Comparison of ENCODE assay signal across 26 cellular contexts in genomic region chr1:179589524-179589923, GRCh38. TPM values are rescaled to one million over a fixed set of nuclear protein-coding genes. Genes with fewer than 3 reads are reported as not detected.
DNase-seq lines count a peak whose midpoint lies in the region; ATAC-seq and TF ChIP-seq lines count a peak whose summit lies in the region.
"Had no signal": no experiment of that assay in that cellular context is flagged by ENCODE, and none has a peak within 500 bp of the region (broad histone marks: within the 10 kb centered on the region; RNA-seq: fewer than 3 reads in every experiment).

No MANE protein-coding gene starts in this region.

- no peak overlapping the region for H3K27ac ChIP-seq in SK-N-SH (ENCODE audit: low read depth in 2 of 2, low read length in 1 of 2)
- H3K27ac ChIP-seq: BLaER1, SJCRH30 had no signal

- no peaks in the 10 kb centered on the region for H3F3A ChIP-seq in SK-N-SH (replicated peaks; ENCODE audit: insufficient read depth)

- ATAC-seq in GM18858 (IDR thresholded peaks at IDR 0.05; ENCODE audit: unreplicated experiment) (no peak), GM19463 (IDR thresholded peaks at IDR 0.05; ENCODE audit: unreplicated experiment) (no peak), left ventricle myocardium superior (no peak)
- ATAC-seq: HCT116, Right ventricle myocardium inferior had no signal

- H3K9me3 ChIP-seq in SK-N-SH: no peaks in the 10 kb centered on the region
- H3K9me3 ChIP-seq: MG63, SJCRH30 had no signal

- no peaks in the 10 kb centered on the region; the same call in 1 of the 2 replicates for H3K27me3 ChIP-seq in SK-N-SH (ENCODE audit: insufficient read depth)
- H3K27me3 ChIP-seq: BLaER1, SJCRH30 had no signal

- H3K79me2 ChIP-seq in SK-N-SH (ENCODE audit: insufficient read depth): no peaks in the 10 kb centered on the region

- CTCF ChIA-PET in SK-N-SH (lab: Yijun Ruan, JAX): no interaction called here

- POLR2A ChIA-PET in SK-N-SH (lab: Yijun Ruan, JAX): no interaction called here

- no peak overlapping the region for H2AFZ ChIP-seq in SK-N-SH (ENCODE audit: low read depth)

- intact Hi-C loops in left ventricle myocardium superior (cut with micrococcal nuclease): no loop called here

- no peak overlapping the region for H3K4me2 ChIP-seq in SK-N-SH
- H3K4me2 ChIP-seq: BLaER1 had no signal

- no peaks in the 10 kb centered on the region for H3K36me3 ChIP-seq in SK-N-SH (replicated peaks in 1 of 2; ENCODE audit: control insufficient read depth in 1 of 2, insufficient read depth in 2 of 2, low read length in 1 of 2)
- H3K36me3 ChIP-seq: BLaER1, MG63, SJCRH30 had no signal

- H3K9me2 ChIP-seq in SK-N-SH: no peaks in the 10 kb centered on the region

- TF ChIP-seq CTCF in epithelial cell of proximal tubule (conservative IDR thresholded peaks at IDR 0.05; ENCODE audit: low read depth, low read length) (no peak), SK-N-SH (IDR thresholded peaks at IDR 0.05) (no peak)

- TF ChIP-seq EP300 in SK-N-SH (IDR thresholded peaks at IDR 0.05; ENCODE audit: borderline replicate concordance in 1 of 2, low read depth in 1 of 2, low read length in 1 of 2): no peak

- DNase-seq in NCI-H82 (lab: John Stamatoyannopoulos, UW) (peak; percentile 36), NCI-H82 treated with DMSO at 0.1 percent for 48 hours (lab: John Stamatoyannopoulos, UW; ENCODE audit: unreplicated experiment) (no peak), epithelial cell of proximal tubule (ENCODE audit: low read depth) (peak; percentile 59), kidney tubule cell (ENCODE audit: low spot score) (peak; percentile 88), left ventricle myocardium superior (no peak), SK-N-SH (no peak)
- DNase-seq: 8988T; CD4-positive, CD25-positive, alpha-beta regulatory T cell; KBM-7; MG63; NCI-H1048; NCI-H1417 treated with DMSO at 0.1 percent for 48 hours; NCI-H1694 treated with DMSO at 0.1 percent for 48 hours; NCI-H2081 treated with DMSO at 0.1 percent for 48 hours; NCI-H2171; NCI-H345; NCI-H510A treated with DMSO at 0.1 percent for 48 hours; SJCRH30 had no signal

- no peak overlapping the region for H3K9ac ChIP-seq in SK-N-SH
- H3K9ac ChIP-seq: BLaER1 had no signal

- TF ChIP-seq RAD21 in SK-N-SH (IDR thresholded peaks at IDR 0.05; ENCODE audit: low read length): no peak

- no peaks in the 10 kb centered on the region; a peak in 2 of 4 replicates for H3K4me1 ChIP-seq in SK-N-SH (ENCODE audit: control insufficient read depth in 1 of 2, insufficient read depth in 2 of 2, low read depth in 1 of 2, low read length in 1 of 2)
- H3K4me1 ChIP-seq: BLaER1, SJCRH30 had no signal

- WGBS in SK-N-SH (ENCODE audit: low lambda C conversion rate): 89% methylated on average over 4 of the region's 4 CpGs

- H4K20me1 ChIP-seq in SK-N-SH (ENCODE audit: insufficient read depth): no peaks in the 10 kb centered on the region
- H4K20me1 ChIP-seq: BLaER1 had no signal

- H3K4me3 ChIP-seq in epithelial cell of proximal tubule (ENCODE audit: low read depth, low read length) (no peak overlapping the region), SK-N-SH (ENCODE audit: low read depth in 2 of 2, low read length in 1 of 2) (no peak overlapping the region)
- H3K4me3 ChIP-seq: BLaER1, MG63, SJCRH30 had no signal

TF ChIP-seq in SK-N-SH, 30 proteins besides CTCF, POLR2A, EP300 and RAD21:
- TF ChIP-seq JUND (IDR thresholded peaks at IDR 0.05) (no peak), FOXM1 (IDR thresholded peaks at IDR 0.05; ENCODE audit: low read depth) (no peak), GABPA (IDR thresholded peaks at IDR 0.05; ENCODE audit: low read depth) (no peak), TEAD4 (IDR thresholded peaks at IDR 0.05; ENCODE audit: borderline replicate concordance, insufficient read depth) (no peak), FOSL2 (IDR thresholded peaks at IDR 0.05; ENCODE audit: borderline replicate concordance, low read depth) (no peak), TCF12 (IDR thresholded peaks at IDR 0.05) (no peak), ELF1 (IDR thresholded peaks at IDR 0.05) (no peak), YY1 (IDR thresholded peaks at IDR 0.05; ENCODE audit: low read depth) (no peak), USF2 (IDR thresholded peaks at IDR 0.05; ENCODE audit: borderline replicate concordance, low read depth, low read length) (no peak), EZH2phosphoT487 (IDR thresholded peaks at IDR 0.05; ENCODE audit: borderline replicate concordance, low read depth) (no peak)
- TF ChIP-seq, protein P1, sequence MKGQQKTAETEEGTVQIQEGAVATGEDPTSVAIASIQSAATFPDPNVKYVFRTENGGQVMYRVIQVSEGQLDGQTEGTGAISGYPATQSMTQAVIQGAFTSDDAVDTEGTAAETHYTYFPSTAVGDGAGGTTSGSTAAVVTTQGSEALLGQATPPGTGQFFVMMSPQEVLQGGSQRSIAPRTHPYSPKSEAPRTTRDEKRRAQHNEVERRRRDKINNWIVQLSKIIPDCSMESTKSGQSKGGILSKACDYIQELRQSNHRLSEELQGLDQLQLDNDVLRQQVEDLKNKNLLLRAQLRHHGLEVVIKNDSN (IDR thresholded peaks at IDR 0.05; ENCODE audit: borderline replicate concordance, low read depth): no peak
- TF ChIP-seq, protein P2, sequence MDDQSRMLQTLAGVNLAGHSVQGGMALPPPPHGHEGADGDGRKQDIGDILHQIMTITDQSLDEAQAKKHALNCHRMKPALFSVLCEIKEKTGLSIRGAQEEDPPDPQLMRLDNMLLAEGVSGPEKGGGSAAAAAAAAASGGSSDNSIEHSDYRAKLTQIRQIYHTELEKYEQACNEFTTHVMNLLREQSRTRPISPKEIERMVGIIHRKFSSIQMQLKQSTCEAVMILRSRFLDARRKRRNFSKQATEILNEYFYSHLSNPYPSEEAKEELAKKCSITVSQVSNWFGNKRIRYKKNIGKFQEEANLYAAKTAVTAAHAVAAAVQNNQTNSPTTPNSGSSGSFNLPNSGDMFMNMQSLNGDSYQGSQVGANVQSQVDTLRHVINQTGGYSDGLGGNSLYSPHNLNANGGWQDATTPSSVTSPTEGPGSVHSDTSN (IDR thresholded peaks at IDR 0.05): no peak

RNA-seq across cellular contexts. Expression of gene TDRD5, which starts 2.1 kb away (rescaled TPM):
- total RNA-seq in epithelial cell of proximal tubule: 0.06 and 0.43 TPM in 2 replicates
- total RNA-seq in left ventricle myocardium superior: not detected
- not detected in 2 replicates for polyA plus RNA-seq in SK-N-SH (2012; rRNA removed)
- not detected in 2 replicates for polyA plus RNA-seq in SK-N-SH (2012; cell fraction: cytosol; rRNA removed)
- polyA plus RNA-seq in SK-N-SH (2012; cell fraction: nucleus; rRNA removed): not detected in 2 replicates
- total RNA-seq: CD4-positive, CD25-positive, alpha-beta regulatory T cell; H4; Right ventricle myocardium inferior; RPMI7951; SJCRH30 had no signal
- polyA plus RNA-seq: AG04450; CD4-positive, CD25-positive, alpha-beta regulatory T cell had no signal

RNA-seq across cellular contexts. Expression of gene NPHS2, which starts 13.8 kb away (rescaled TPM):
- total RNA-seq in epithelial cell of proximal tubule (not detected in 2 replicates), left ventricle myocardium superior (not detected)
- polyA plus RNA-seq in SK-N-SH (2012; rRNA removed): not detected in 2 replicates
- polyA plus RNA-seq in SK-N-SH (2012; cell fraction: cytosol; rRNA removed): not detected in 2 replicates
- not detected in 2 replicates for polyA plus RNA-seq in SK-N-SH (2012; cell fraction: nucleus; rRNA removed)
- total RNA-seq: CD4-positive, CD25-positive, alpha-beta regulatory T cell; H4; Right ventricle myocardium inferior; RPMI7951; SJCRH30 had no signal
- polyA plus RNA-seq: AG04450; CD4-positive, CD25-positive, alpha-beta regulatory T cell had no signal

Comparison
In these comparisons a context has a peak if more than half of its experiments do, and no peak if none do; other contexts are left out.
1. DNase-seq: peak in NCI-H82 (single experiment), epithelial cell of proximal tubule (single experiment) and kidney tubule cell (single experiment); none in NCI-H82 treated with DMSO at 0.1 percent for 48 hours (single experiment), left ventricle myocardium superior (single experiment) and SK-N-SH (single experiment).